8 cellular contexts compared by ENCODE assay signal in genomic region chr2:64524604-64525322, GRCh38. TPM values are rescaled to one million over a fixed set of nuclear protein-coding genes. Genes with fewer than 3 reads are reported as not detected.
DNase-seq lines count a peak whose midpoint lies in the region; ATAC-seq and TF ChIP-seq lines count a peak whose summit lies in the region.

No MANE protein-coding gene starts in this region.

- H3K4me3 Mint-ChIP-seq in CD8-positive, alpha-beta memory T cell, result peak overlapping the region; percentile 89 to 100 (median 98)
- peak overlapping the region; percentile 99 for H3K4me3 Mint-ChIP-seq in activated CD4-positive, alpha-beta memory T cell treated with anti-CD3 and anti-CD28 coated beads for 36 hours
- peak overlapping the region; percentile 94 to 100 (median 99) for H3K4me3 Mint-ChIP-seq in naive thymus-derived CD4-positive, alpha-beta T cell

- no peak for TF ChIP-seq EP300 in tibial nerve (IDR thresholded peaks at IDR 0.05)

- TF ChIP-seq POLR2A in erythroblast (IDR thresholded peaks at IDR 0.05; ENCODE audit: low read length) (no peak), tibial nerve (IDR thresholded peaks at IDR 0.05) (no peak)

- H3K4me1 Mint-ChIP-seq in CD8-positive, alpha-beta memory T cell, result peaks cover 46 to 53% (median 51%) of the 10 kb centered on the region in 3 donors
- peaks cover 35% of the 10 kb centered on the region for H3K4me1 Mint-ChIP-seq in activated CD4-positive, alpha-beta memory T cell treated with anti-CD3 and anti-CD28 coated beads for 36 hours (ENCODE audit: low read depth)
- H3K4me1 Mint-ChIP-seq in naive thymus-derived CD4-positive, alpha-beta T cell, result peaks cover 15 to 56% (median 47%) of the 10 kb centered on the region in 7 donors

- TF ChIP-seq CTCF in tibial nerve (IDR thresholded peaks at IDR 0.05), result no peak

- no peaks in the 10 kb centered on the region for H3K9me3 ChIP-seq in CD8-positive, alpha-beta memory T cell (ENCODE audit: low read length)
- no peaks in the 10 kb centered on the region for H3K9me3 ChIP-seq in naive thymus-derived CD4-positive, alpha-beta T cell (ENCODE audit: control insufficient read depth in 2 of 3, low read length in 3 of 3)
- H3K9me3 ChIP-seq in tibial nerve, result no peaks in the 10 kb centered on the region

- H3K27me3 ChIP-seq in CD8-positive, alpha-beta memory T cell (ENCODE audit: insufficient read depth, low read length, poor library complexity, severe bottlenecking), result no peaks in the 10 kb centered on the region
- no peaks in the 10 kb centered on the region for H3K27me3 ChIP-seq in naive thymus-derived CD4-positive, alpha-beta T cell (ENCODE audit: control insufficient read depth in 2 of 2, insufficient read depth in 2 of 2, low read length in 2 of 2)
- H3K27me3 ChIP-seq in tibial nerve, result no peaks in the 10 kb centered on the region

- no peaks in the 10 kb centered on the region for H3K9me3 Mint-ChIP-seq in CD8-positive, alpha-beta memory T cell
- H3K9me3 Mint-ChIP-seq in activated CD4-positive, alpha-beta memory T cell treated with anti-CD3 and anti-CD28 coated beads for 36 hours, result no peaks in the 10 kb centered on the region
- peaks cover 0 to 2% (median 0%) of the 10 kb centered on the region in 11 donors for H3K9me3 Mint-ChIP-seq in naive thymus-derived CD4-positive, alpha-beta T cell

- H3K36me3 Mint-ChIP-seq in CD8-positive, alpha-beta memory T cell, result peaks cover 0 to 22% (median 0%) of the 10 kb centered on the region in 3 donors
- H3K36me3 Mint-ChIP-seq in activated CD4-positive, alpha-beta memory T cell treated with anti-CD3 and anti-CD28 coated beads for 36 hours, result peaks cover 5% of the 10 kb centered on the region
- peaks cover 0 to 12% (median 0%) of the 10 kb centered on the region in 5 donors for H3K36me3 Mint-ChIP-seq in naive thymus-derived CD4-positive, alpha-beta T cell

- peak overlapping the region; percentile 84 to 100 (median 98) for H3K27ac Mint-ChIP-seq in CD8-positive, alpha-beta memory T cell
- peak overlapping the region; percentile 98 for H3K27ac Mint-ChIP-seq in activated CD4-positive, alpha-beta memory T cell treated with anti-CD3 and anti-CD28 coated beads for 36 hours
- peak overlapping the region; percentile 93 to 99 (median 99) for H3K27ac Mint-ChIP-seq in naive thymus-derived CD4-positive, alpha-beta T cell

- H3K4me1 ChIP-seq in CD8-positive, alpha-beta memory T cell (ENCODE audit: insufficient read depth, low read length), result peaks cover 33% of the 10 kb centered on the region
- H3K4me1 ChIP-seq in naive thymus-derived CD4-positive, alpha-beta T cell (ENCODE audit: control insufficient read depth in 2 of 2, insufficient read depth in 2 of 2, low read length in 2 of 2), result peaks cover 22 to 26% of the 10 kb centered on the region in 2 donors
- H3K4me1 ChIP-seq in tibial nerve, result peaks cover 0 to 40% (median 3%) of the 10 kb centered on the region in 4 donors

- peak in 1 of 5 donors; percentile 57 for DNase-seq in CD8-positive, alpha-beta memory T cell
- DNase-seq in HuH-7 (ENCODE audit: low spot score) (peak; percentile 41), erythroblast (lab: John Stamatoyannopoulos, UW) (peak; percentile 65 to 78), tibial nerve (ENCODE audit: low spot score in 2 of 2) (no peak), NCI-H128 (lab: John Stamatoyannopoulos, UW; ENCODE audit: unreplicated experiment) (no peak)
- DNase-seq in activated CD4-positive, alpha-beta memory T cell treated with anti-CD3 and anti-CD28 coated beads for 36 hours, result peak; percentile 54
- DNase-seq in naive thymus-derived CD4-positive, alpha-beta T cell, result peak in 5 of 9 donors; percentile 15 to 46 (median 37)

- H3K4me3 ChIP-seq in CD8-positive, alpha-beta memory T cell (ENCODE audit: low read length), result peak overlapping the region; percentile 67
- H3K4me3 ChIP-seq in naive thymus-derived CD4-positive, alpha-beta T cell (ENCODE audit: low read length), result peak overlapping the region; percentile 99
- peak overlapping the region; percentile 68 to 99 (median 98) for H3K4me3 ChIP-seq in tibial nerve

- peak; percentile 4 for ATAC-seq in GM21367 (IDR thresholded peaks at IDR 0.05; ENCODE audit: unreplicated experiment)
- peak; percentile 12 for ATAC-seq in naive thymus-derived CD4-positive, alpha-beta T cell

- 1% methylated on average over 16 to 28 of the region's 48 CpGs for WGBS in tibial nerve, 2 donors

- POLR2A ChIA-PET in CD8-positive, alpha-beta memory T cell (lab: Charles Lee), result interaction anchor here (0.9 to 2.3 kb wide), 10 partner anchors 43 to 937 kb away, joined by 3 to 11 read pairs (median 6); partner anchors contain the start of genes ACTR2, CEP68, SERTAD2 and WDPCP
- POLR2A ChIA-PET in activated CD4-positive, alpha-beta memory T cell treated with anti-CD3 and anti-CD28 coated beads for 36 hours (lab: Charles Lee), result interaction anchor here (0.7 to 3.4 kb wide), 14 partner anchors 10 to 703 kb away, joined by 3 to 23 read pairs (median 6); partner anchors contain the start of genes ACTR2, RAB1A and SERTAD2
- POLR2A ChIA-PET in naive thymus-derived CD4-positive, alpha-beta T cell (lab: Charles Lee), result interaction anchor here (0.8 to 2.9 kb wide), 10 partner anchors 29 to 702 kb away, joined by 3 to 36 read pairs (median 5); partner anchors contain the start of genes ACTR2, RAB1A and SERTAD2

- CTCF ChIA-PET in CD8-positive, alpha-beta memory T cell (lab: Charles Lee), result interaction anchor here (1.0 to 3.9 kb wide), 15 partner anchors 10 to 540 kb away, joined by 3 to 45 read pairs (median 7); partner anchors contain the start of gene SERTAD2
- CTCF ChIA-PET in activated CD4-positive, alpha-beta memory T cell treated with anti-CD3 and anti-CD28 coated beads for 36 hours (lab: Charles Lee), result interaction anchor here (0.7 to 4.8 kb wide), 14 partner anchors 10 to 393 kb away, joined by 3 to 161 read pairs (median 15); no protein-coding TSS in a partner anchor
- CTCF ChIA-PET in naive thymus-derived CD4-positive, alpha-beta T cell (lab: Charles Lee), result interaction anchor here (1.1 to 3.7 kb wide), 9 partner anchors 15 to 343 kb away, joined by 3 to 49 read pairs (median 16); partner anchors contain the start of gene SERTAD2

- no peaks in the 10 kb centered on the region for H3K36me3 ChIP-seq in CD8-positive, alpha-beta memory T cell (ENCODE audit: insufficient read depth, low read length)
- peaks cover 0 to 8% (median 0%) of the 10 kb centered on the region in 3 experiments for H3K36me3 ChIP-seq in naive thymus-derived CD4-positive, alpha-beta T cell (ENCODE audit: control insufficient read depth in 2 of 3, insufficient read depth in 3 of 3, low read length in 3 of 3)
- H3K36me3 ChIP-seq in tibial nerve, result peaks cover 0 to 3% (median 0%) of the 10 kb centered on the region in 3 donors

- H3K27me3 Mint-ChIP-seq in CD8-positive, alpha-beta memory T cell, result peaks cover 3% of the 10 kb centered on the region in 2 donors
- peaks cover 2% of the 10 kb centered on the region for H3K27me3 Mint-ChIP-seq in activated CD4-positive, alpha-beta memory T cell treated with anti-CD3 and anti-CD28 coated beads for 36 hours
- peaks cover 0 to 11% (median 0%) of the 10 kb centered on the region in 5 donors for H3K27me3 Mint-ChIP-seq in naive thymus-derived CD4-positive, alpha-beta T cell

- intact Hi-C loops in activated CD4-positive, alpha-beta memory T cell treated with anti-CD3 and anti-CD28 coated beads for 36 hours (cut with micrococcal nuclease), result loop anchor here (1.0 to 5.0 kb wide), 10 partner anchors 10 to 682 kb away; partner anchors contain the start of genes CEP68, PELI1, SERTAD2 and UGP2
- intact Hi-C loops in naive thymus-derived CD4-positive, alpha-beta T cell (cut with micrococcal nuclease), result loop anchor here (1.0 to 10.0 kb wide), 24 partner anchors 10 to 1820 kb away; partner anchors contain the start of genes ACTR2 (in 2 of the 2), CEP68 (in 2 of the 2), PELI1 (in 2 of the 2) and RAB1A (in 2 of the 2)

- peak overlapping the region; percentile 77 for H3K27ac ChIP-seq in CD8-positive, alpha-beta memory T cell (ENCODE audit: low read depth, low read length)
- peak overlapping the region; percentile 85 for H3K27ac ChIP-seq in naive thymus-derived CD4-positive, alpha-beta T cell (ENCODE audit: low read depth, low read length)
- H3K27ac ChIP-seq in tibial nerve, result peak overlapping the region; percentile 86 to 99 (median 99)

RNA-seq across cellular contexts. Expression of gene AFTPH, which starts 0.6 kb away (rescaled TPM):
- 10 to 100 TPM; 41.4 to 44.2 TPM for total RNA-seq in CD8-positive, alpha-beta memory T cell
- 28.4 TPM for polyA plus RNA-seq in CD8-positive, alpha-beta memory T cell
- 10 to 100 TPM; 34.8 to 36.4 TPM for total RNA-seq in activated CD4-positive, alpha-beta memory T cell treated with anti-CD3 and anti-CD28 coated beads for 36 hours
- 10 to 100 TPM; 25.2 to 46.2 (median 37.0) TPM for total RNA-seq in naive thymus-derived CD4-positive, alpha-beta T cell
- polyA plus RNA-seq in naive thymus-derived CD4-positive, alpha-beta T cell, result 10 to 100 TPM; 19.7 to 25.9 TPM
- total RNA-seq in tibial nerve, result 10 to 100 TPM; 27.7 to 50.3 (median 38.1) TPM

Comparison
In these comparisons a context has a peak if more than half of its experiments do, and no peak if none do; other contexts are left out.
1. DNase-seq: peak in HuH-7 (single experiment), activated CD4-positive, alpha-beta memory T cell treated with anti-CD3 and anti-CD28 coated beads for 36 hours (single experiment), erythroblast (2 of 2) and naive thymus-derived CD4-positive, alpha-beta T cell (5 of 9); none in tibial nerve (0 of 2) and NCI-H128 (single experiment).
2. Peak in every context shown above with its lines, with median percentiles within 50 percentile points of each other: H3K27ac ChIP-seq, H3K4me3 ChIP-seq, H3K27ac Mint-ChIP-seq and H3K4me3 Mint-ChIP-seq.